Comparison of ENCODE assay signal across 12 cellular contexts in the genomic region with DNA sequence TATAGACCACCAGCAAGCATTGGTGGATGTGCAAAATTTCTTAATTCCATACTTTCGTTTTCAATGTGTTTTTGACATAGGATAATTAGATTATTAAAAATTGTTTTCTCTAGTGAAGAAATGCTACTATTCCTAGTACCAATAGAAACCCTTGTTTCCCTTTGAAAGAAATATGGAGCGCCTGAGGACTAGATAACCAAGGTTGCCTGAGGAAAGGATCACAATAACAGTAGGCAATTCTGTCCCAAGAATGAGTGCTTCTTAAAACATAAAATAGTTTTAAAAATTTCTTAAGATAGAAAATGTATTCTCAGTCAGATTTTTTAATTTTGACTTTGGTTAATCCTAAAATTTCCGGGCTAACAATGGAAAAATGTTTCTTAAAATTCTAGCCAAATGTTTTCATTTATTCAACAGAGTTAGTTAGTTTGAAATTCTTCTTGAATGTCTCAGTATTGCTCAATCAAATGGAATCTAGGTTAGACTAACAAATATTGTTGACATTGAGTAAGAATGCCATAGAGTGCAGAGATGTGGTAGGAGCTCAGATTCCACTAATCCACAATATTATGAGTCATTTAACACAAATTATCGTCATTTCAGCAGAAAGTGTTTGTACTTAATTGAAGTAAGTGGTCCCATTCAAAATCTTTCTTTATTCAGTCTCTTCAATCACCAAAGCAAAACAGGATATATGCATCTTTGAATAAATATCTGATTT.
DNase-seq lines count a peak whose midpoint lies in the region; ATAC-seq, FAIRE-seq and TF ChIP-seq lines count a peak whose summit lies in the region.
"Had no signal": no experiment of that assay in that cellular context is flagged by ENCODE, and none has a peak within 500 bp of the region (broad histone marks: within the 10 kb centered on the region; RNA-seq: fewer than 3 reads in every experiment).

No MANE protein-coding gene starts in this region.

- H3K27me3 Mint-ChIP-seq in activated CD4-positive, alpha-beta T cell treated with anti-CD3 and anti-CD28 coated beads, Interleukin-2, amount 10 ng/mL, durations not matched to agents 7 days and 5 days: no peaks in the 10 kb centered on the region
- H3K27me3 Mint-ChIP-seq: T-helper 17 cell had no signal

- CTCF ChIA-PET in IMR-90 (lab: Yijun Ruan, JAX): no interaction called here
- CTCF ChIA-PET in activated CD4-positive, alpha-beta T cell treated with anti-CD3 and anti-CD28 coated beads, Interleukin-2, amount 10 ng/mL, durations not matched to agents 7 days and 5 days (lab: Charles Lee): no interaction called here

- H3K9me3 ChIP-seq in IMR-90 (ENCODE audit: control insufficient read depth, insufficient read depth, low read length): no peaks in the 10 kb centered on the region

- no peaks in the 10 kb centered on the region for H3K27me3 ChIP-seq in IMR-90 (ENCODE audit: control insufficient read depth, insufficient read depth, low read length)

- H2AFZ ChIP-seq in IMR-90 (replicated peaks; ENCODE audit: low read length, poor library complexity): no peak overlapping the region

- H3K4me1 ChIP-seq in IMR-90 (ENCODE audit: control insufficient read depth, insufficient read depth, low read length): peaks cover 2% of the 10 kb centered on the region; the same call in 1 of the 2 replicates

- no peak overlapping the region for H3K9ac ChIP-seq in IMR-90 (ENCODE audit: low read depth, low read length)

- H3K4me3 Mint-ChIP-seq in activated CD4-positive, alpha-beta T cell treated with anti-CD3 and anti-CD28 coated beads, Interleukin-2, amount 10 ng/mL, durations not matched to agents 7 days and 5 days: no peak overlapping the region
- H3K4me3 Mint-ChIP-seq: activated T-cell treated with anti-CD3 and anti-CD28 coated beads, Interleukin-2, amount 50 U/mL, for 4 hours; natural killer cell; T-helper 17 cell had no signal

- no peak overlapping the region for H4K5ac ChIP-seq in IMR-90 (ENCODE audit: low read depth, low read length)

- H3K9me1 ChIP-seq in IMR-90 (ENCODE audit: insufficient read depth, low read length): no peaks in the 10 kb centered on the region

- H4K20me1 ChIP-seq in IMR-90 (ENCODE audit: insufficient read depth, low read length): no peaks in the 10 kb centered on the region

- no peak overlapping the region for H3K14ac ChIP-seq in IMR-90 (replicated peaks; ENCODE audit: low read depth, low read length)

- peak overlapping the region; percentile 52; the same call in 1 of the 2 replicates for H3K18ac ChIP-seq in IMR-90 (ENCODE audit: low read depth, low read length)

- no peak for TF ChIP-seq POLR2A in IMR-90 (IDR thresholded peaks at IDR 0.05; ENCODE audit: low read depth, low read length)

- H4K8ac ChIP-seq in IMR-90 (ENCODE audit: low read depth in 2 of 2, low read length in 2 of 2): peak overlapping the region in 1 of 2 experiments; percentile 7; a peak in 1 of 4 replicates

- TF ChIP-seq CTCF in AG09309 (IDR thresholded peaks at IDR 0.05; ENCODE audit: control insufficient read depth, insufficient read depth, low read depth, low read length, missing control alignments) (no peak), IMR-90 (conservative IDR thresholded peaks at IDR 0.05; ENCODE audit: low read depth, low read length) (no peak)

- DNase-seq in AG09309 (ENCODE audit: low read depth) (peak; percentile 29), IMR-90 (peak; percentile 94), lung microvascular endothelial cell (ENCODE audit: low read depth in 2 of 2) (peak; percentile 1), SKM-1 (lab: John Stamatoyannopoulos, UW; ENCODE audit: unreplicated experiment) (no peak), DMS 273 treated with DMSO at 0.1 percent for 48 hours (lab: John Stamatoyannopoulos, UW) (no peak)
- no peak for DNase-seq in activated CD4-positive, alpha-beta T cell treated with anti-CD3 and anti-CD28 coated beads, Interleukin-2, amount 10 ng/mL, durations not matched to agents 7 days and 5 days
- DNase-seq in central memory CD4-positive, alpha-beta T cell: no peak
- DNase-seq: activated T-cell treated with anti-CD3 and anti-CD28 coated beads, Interleukin-2, amount 50 U/mL, for 4 hours; natural killer cell; NCI-H1105; T-helper 17 cell had no signal

- WGBS in IMR-90 (ENCODE audit: extremely low coverage in 2 of 2, insufficient read length in 1 of 2), 2 experiments: no CpG with 5 or more reads among the region's 4 CpGs

- H2AK5ac ChIP-seq in IMR-90 (ENCODE audit: low read depth, low read length): no peak overlapping the region

- H2BK120ac ChIP-seq in IMR-90 (ENCODE audit: low read depth, low read length): peak overlapping the region; percentile 81

- dilution Hi-C loops in IMR-90 (cut with HindIII; ENCODE audit: low sequenced_read_pairs, unreplicated experiment): no loop called here

- H3K23ac ChIP-seq in IMR-90 (ENCODE audit: low read depth, low read length): no peak overlapping the region

- no peaks in the 10 kb centered on the region for H3K36me3 Mint-ChIP-seq in activated CD4-positive, alpha-beta T cell treated with anti-CD3 and anti-CD28 coated beads, Interleukin-2, amount 10 ng/mL, durations not matched to agents 7 days and 5 days (ENCODE audit: low read depth)
- H3K36me3 Mint-ChIP-seq: natural killer cell had no signal

- intact Hi-C loops in IMR-90 (cut with micrococcal nuclease): no loop called here

- peak overlapping the region; percentile 52; the same call in 2 of the 3 replicates for H2BK15ac ChIP-seq in IMR-90 (ENCODE audit: low read depth, low read length)

- H3K27ac Mint-ChIP-seq in activated CD4-positive, alpha-beta T cell treated with anti-CD3 and anti-CD28 coated beads, Interleukin-2, amount 10 ng/mL, durations not matched to agents 7 days and 5 days: no peak overlapping the region
- H3K27ac Mint-ChIP-seq: natural killer cell, T-helper 17 cell had no signal

- POLR2A ChIA-PET in IMR-90 (lab: Charles Lee; ENCODE audit: unreplicated experiment): no interaction called here
- POLR2A ChIA-PET in activated CD4-positive, alpha-beta T cell treated with anti-CD3 and anti-CD28 coated beads, Interleukin-2, amount 10 ng/mL, durations not matched to agents 7 days and 5 days (lab: Charles Lee): no interaction called here

- in situ Hi-C loops in IMR-90 (cut with MboI; ENCODE audit: low sequenced_read_pairs): no loop called here

- H3K4me1 Mint-ChIP-seq in activated CD4-positive, alpha-beta T cell treated with anti-CD3 and anti-CD28 coated beads, Interleukin-2, amount 10 ng/mL, durations not matched to agents 7 days and 5 days: no peaks in the 10 kb centered on the region
- H3K4me1 Mint-ChIP-seq: natural killer cell, T-helper 17 cell had no signal

- no peak overlapping the region for H2AK9ac ChIP-seq in IMR-90 (replicated peaks; ENCODE audit: low read depth, low read length, poor library complexity)

- no peak overlapping the region for H3K4me2 ChIP-seq in IMR-90 (ENCODE audit: low read depth, low read length)

- peak; percentile 94 for FAIRE-seq in endometrium (lab: Jason Lieb, UNC)

- peaks cover 4% of the 10 kb centered on the region for H3K9me3 Mint-ChIP-seq in activated CD4-positive, alpha-beta T cell treated with anti-CD3 and anti-CD28 coated beads, Interleukin-2, amount 10 ng/mL, durations not matched to agents 7 days and 5 days

- TF ChIP-seq RAD21 in IMR-90 (IDR thresholded peaks at IDR 0.05; ENCODE audit: low read length): no peak

- peak overlapping the region; percentile 22; the same call in 1 of the 2 replicates for H3K4ac ChIP-seq in IMR-90 (ENCODE audit: low read depth, low read length)

- peak overlapping the region; percentile 57; the same call in 1 of the 2 replicates for H3K56ac ChIP-seq in IMR-90 (ENCODE audit: extremely low read depth, insufficient read depth, low read length)

- H3K27ac ChIP-seq in IMR-90 (ENCODE audit: insufficient read depth, low read length): peak overlapping the region; percentile 46; the same call in 1 of the 2 replicates

- no peaks in the 10 kb centered on the region for H3K36me3 ChIP-seq in IMR-90 (ENCODE audit: control insufficient read depth, insufficient read depth, low read length)

- peak overlapping the region; percentile 92 for H2BK5ac ChIP-seq in IMR-90 (ENCODE audit: low read depth, low read length, poor library complexity, severe bottlenecking)

- ATAC-seq in IMR-90 (ENCODE audit: low read depth): peak; percentile 89
- ATAC-seq: activated T-cell treated with anti-CD3 and anti-CD28 coated beads, Interleukin-2, amount 50 U/mL, for 4 hours; natural killer cell; T-helper 17 cell had no signal

- no TSS peak for BruUV-seq in IMR-90 (replicated peaks; lab: Mats Ljungman, UMichigan)

- no peaks in the 10 kb centered on the region for H3K79me1 ChIP-seq in IMR-90 (ENCODE audit: low read depth in 1 of 2, low read length in 2 of 2)

- peak overlapping the region; percentile 53; the same call in 1 of the 2 replicates for H4K91ac ChIP-seq in IMR-90 (ENCODE audit: insufficient read depth, low read depth, low read length)

- H2BK20ac ChIP-seq in IMR-90 (ENCODE audit: low read depth, low read length): no peak overlapping the region

- H3K4me3 ChIP-seq in AG09309 (ENCODE audit: control insufficient read depth, low read depth, low read length): no peak overlapping the region
- H3K4me3 ChIP-seq in IMR-90 (ENCODE audit: insufficient read depth, low read depth, low read length): no peak overlapping the region

TF ChIP-seq in IMR-90, 13 proteins besides CTCF, POLR2A, EP300 and RAD21:
- no peak for TF ChIP-seq BHLHE40 (IDR thresholded peaks at IDR 0.05; ENCODE audit: low read depth, low read length)
- peak; percentile 74 for TF ChIP-seq MAFK (IDR thresholded peaks at IDR 0.05; ENCODE audit: low read depth, low read length)
- TF ChIP-seq RFX5 (IDR thresholded peaks at IDR 0.05; ENCODE audit: low read depth, low read length): no peak
- no peak for TF ChIP-seq RCOR1 (IDR thresholded peaks at IDR 0.05; ENCODE audit: insufficient replicate concordance, low read length)
- TF ChIP-seq FOS (IDR thresholded peaks at IDR 0.05; ENCODE audit: low read depth, low read length): peak; percentile 77
- no peak for TF ChIP-seq NFE2L2 (IDR thresholded peaks at IDR 0.05; ENCODE audit: low read depth, low read length)
- TF ChIP-seq CEBPB (IDR thresholded peaks at IDR 0.05; ENCODE audit: low read depth, low read length): peak; percentile 99

Comparison
In these comparisons a context has a peak if more than half of its experiments do, and no peak if none do; other contexts are left out.
1. DNase-seq: peak in AG09309 (single experiment), IMR-90 (single experiment) and lung microvascular endothelial cell (2 of 2); none in activated CD4-positive, alpha-beta T cell treated with anti-CD3 and anti-CD28 coated beads, Interleukin-2, amount 10 ng/mL, durations not matched to agents 7 days and 5 days (single experiment), SKM-1 (single experiment), central memory CD4-positive, alpha-beta T cell (single experiment) and DMS 273 treated with DMSO at 0.1 percent for 48 hours (single experiment).